In the genomic region with DNA sequence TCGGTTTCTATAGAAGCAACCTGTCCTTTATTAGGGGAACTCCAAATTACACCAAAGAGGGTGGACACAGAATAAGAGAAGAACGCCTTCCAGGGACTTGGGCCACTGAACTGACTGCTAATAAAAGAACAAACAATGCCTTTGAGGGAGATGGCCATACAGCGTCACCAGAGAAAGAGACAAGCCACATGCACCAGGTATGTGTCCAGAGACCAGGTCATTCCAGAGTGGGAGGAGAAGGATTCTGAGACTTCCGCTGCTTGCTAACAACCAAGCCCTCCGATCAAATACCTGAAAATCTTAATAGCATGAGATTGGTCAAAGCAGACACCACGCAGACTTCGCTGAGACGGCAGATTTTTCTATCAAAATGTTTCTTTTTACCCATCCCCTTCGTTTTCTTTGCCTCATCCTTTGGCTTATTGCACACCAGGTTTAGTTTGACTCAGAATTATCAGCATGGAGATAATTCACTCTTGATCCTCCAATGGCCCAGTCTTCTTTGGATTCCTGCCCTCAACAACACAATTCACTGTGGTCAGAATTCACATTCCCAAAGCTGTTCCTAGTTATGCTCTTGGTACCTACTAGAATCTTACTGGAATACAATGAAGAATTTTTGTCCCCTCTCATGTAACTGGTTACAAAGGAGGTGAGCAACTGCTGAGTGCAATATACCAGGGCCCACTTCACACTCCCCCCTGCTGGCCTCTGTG, we compare ENCODE assay signal across 17 cellular contexts.
DNase-seq lines count a peak whose midpoint lies in the region; ATAC-seq and TF ChIP-seq lines count a peak whose summit lies in the region.
"Had no signal": no experiment of that assay in that cellular context is flagged by ENCODE, and none has a peak within 500 bp of the region (broad histone marks: within the 10 kb centered on the region; RNA-seq: fewer than 3 reads in every experiment).

No MANE protein-coding gene starts in this region.

- H3K23ac ChIP-seq in mesenchymal stem cell (ENCODE audit: low read length in 2 of 2), result no peak overlapping the region

- H3K27ac Mint-ChIP-seq in effector memory CD8-positive, alpha-beta T cell, result no peak overlapping the region
- H3K27ac Mint-ChIP-seq: activated CD8-positive, alpha-beta memory T cell treated with anti-CD3 and anti-CD28 coated beads, Interleukin-2, amount 10 ng/mL, durations not matched to agents 7 days and 5 days; B cell; dendritic cell treated with granulocyte-macrophage colony-stimulating factor and Interleukin-4, amounts not matched to agents 40 ng/mL and 50 ng/mL, for 4 days had no signal

- intact Hi-C loops in thyroid gland (cut with DNase I) (no loop called here), PC-9 (cut with micrococcal nuclease; ENCODE audit: unreplicated experiment) (no loop called here), ovary (cut with DNase I) (loop anchor here in 1 of 4 donors (10.0 kb wide), 1 partner anchor 58 kb away; no protein-coding TSS in a partner anchor)

- POLR2A ChIA-PET in PC-9 (lab: Charles Lee; ENCODE audit: unreplicated experiment), result no interaction called here

- no peak for ATAC-seq in effector memory CD8-positive, alpha-beta T cell (replicated peaks)

- peak overlapping the region in 1 of 2 experiments; percentile 46 for H3K4ac ChIP-seq in mesenchymal stem cell (ENCODE audit: low read depth in 1 of 2, low read length in 2 of 2)

- peak overlapping the region; percentile 57 for H3K4me2 ChIP-seq in GM23248 (ENCODE audit: unreplicated experiment)
- H3K4me2 ChIP-seq in mesenchymal stem cell (ENCODE audit: low read length, poor library complexity, severe bottlenecking), result no peak overlapping the region
- H3K4me2 ChIP-seq in PC-9, result no peak overlapping the region

- H3K4me3 ChIP-seq in GM23248 (no peak overlapping the region), brain microvascular endothelial cell (ENCODE audit: low read depth, low read length) (no peak overlapping the region), mesenchymal stem cell (ENCODE audit: insufficient read depth in 1 of 2, low read depth in 1 of 2, low read length in 2 of 2) (peak overlapping the region in 1 of 2 experiments; percentile 45), thyroid gland (replicated peaks in 1 of 3) (no peak overlapping the region), PC-9 (no peak overlapping the region), ovary (no peak overlapping the region)
- H3K4me3 ChIP-seq: HAP-1 had no signal

- no peak overlapping the region for H2BK15ac ChIP-seq in mesenchymal stem cell (ENCODE audit: low read depth, poor library complexity, severe bottlenecking)

- H3K36me3 ChIP-seq in GM23248 (ENCODE audit: low read depth) (no peaks in the 10 kb centered on the region), brain microvascular endothelial cell (replicated peaks) (no peaks in the 10 kb centered on the region), mesenchymal stem cell (ENCODE audit: control insufficient read depth in 1 of 2, insufficient read depth in 2 of 2, low read depth in 1 of 2, low read length in 2 of 2) (peaks cover 22 to 34% of the 10 kb centered on the region in 2 experiments), thyroid gland (no peaks in the 10 kb centered on the region), PC-9 (ENCODE audit: low read depth) (no peaks in the 10 kb centered on the region), ovary (no peaks in the 10 kb centered on the region)
- H3K36me3 ChIP-seq: HAP-1 had no signal

- CTCF ChIA-PET in PC-9 (lab: Charles Lee), result no interaction called here

- in situ Hi-C loops in GM23248 (cut with MboI) (no loop called here), brain microvascular endothelial cell (cut with HindIII; ENCODE audit: low pct_ligation_motif_present, low sequenced_read_pairs) (no loop called here)

- H3K36me3 Mint-ChIP-seq in effector memory CD8-positive, alpha-beta T cell (ENCODE audit: insufficient read depth), result no peaks in the 10 kb centered on the region
- H3K36me3 Mint-ChIP-seq: activated CD8-positive, alpha-beta memory T cell treated with anti-CD3 and anti-CD28 coated beads, Interleukin-2, amount 10 ng/mL, durations not matched to agents 7 days and 5 days had no signal

- H3K9me3 ChIP-seq in GM23248 (ENCODE audit: low read depth), result no peaks in the 10 kb centered on the region
- no peaks in the 10 kb centered on the region for H3K9me3 ChIP-seq in mesenchymal stem cell (ENCODE audit: control insufficient read depth, low read length)
- H3K9me3 ChIP-seq in thyroid gland, result no peaks in the 10 kb centered on the region
- H3K9me3 ChIP-seq in PC-9 (ENCODE audit: insufficient read depth, low read depth), result no peaks in the 10 kb centered on the region
- H3K9me3 ChIP-seq in ovary, result no peaks in the 10 kb centered on the region
- H3K9me3 ChIP-seq: HAP-1 had no signal

- peak overlapping the region in 1 of 2 experiments; percentile 68 for H2BK12ac ChIP-seq in mesenchymal stem cell (ENCODE audit: low read length in 2 of 2)

- H3K14ac ChIP-seq in mesenchymal stem cell (ENCODE audit: low read length in 2 of 2), result peak overlapping the region in 1 of 2 experiments; percentile 95

- TF ChIP-seq POLR2A in thyroid gland (IDR thresholded peaks at IDR 0.05) (no peak), ovary (IDR thresholded peaks at IDR 0.05) (no peak)

- no peak overlapping the region for H3K4me3 Mint-ChIP-seq in effector memory CD8-positive, alpha-beta T cell
- H3K4me3 Mint-ChIP-seq: activated CD8-positive, alpha-beta memory T cell treated with anti-CD3 and anti-CD28 coated beads, Interleukin-2, amount 10 ng/mL, durations not matched to agents 7 days and 5 days; B cell; dendritic cell treated with granulocyte-macrophage colony-stimulating factor and Interleukin-4, amounts not matched to agents 40 ng/mL and 50 ng/mL, for 4 days had no signal

- TF ChIP-seq CTCF in brain microvascular endothelial cell (IDR thresholded peaks at IDR 0.05; ENCODE audit: low read depth, low read length, missing control alignments) (peak; percentile 12), thyroid gland (IDR thresholded peaks at IDR 0.05) (no peak), PC-9 (conservative IDR thresholded peaks at IDR 0.05) (no peak), ovary (IDR thresholded peaks at IDR 0.05) (no peak)

- no peaks in the 10 kb centered on the region for H3K9me3 Mint-ChIP-seq in effector memory CD8-positive, alpha-beta T cell
- H3K9me3 Mint-ChIP-seq: dendritic cell treated with granulocyte-macrophage colony-stimulating factor and Interleukin-4, amounts not matched to agents 40 ng/mL and 50 ng/mL, for 4 days had no signal

- peaks cover 0 to 7% of the 10 kb centered on the region in 2 donors for H3K4me1 Mint-ChIP-seq in effector memory CD8-positive, alpha-beta T cell (ENCODE audit: low read depth in 2 of 2)

- H3K4me1 ChIP-seq in GM23248 (ENCODE audit: insufficient read depth) (peaks cover 26% of the 10 kb centered on the region), mesenchymal stem cell (ENCODE audit: control insufficient read depth, insufficient read depth, low read depth, low read length) (peaks cover 23% of the 10 kb centered on the region), thyroid gland (peaks cover 5 to 34% of the 10 kb centered on the region in 2 donors), PC-9 (replicated peaks; ENCODE audit: insufficient read depth) (no peaks in the 10 kb centered on the region), ovary (ENCODE audit: insufficient read depth) (peaks cover 6% of the 10 kb centered on the region)
- H3K4me1 ChIP-seq: HAP-1 had no signal

- H4K8ac ChIP-seq in mesenchymal stem cell (ENCODE audit: low read length), result peak overlapping the region; percentile 35

- H3K9me2 ChIP-seq in GM23248 (ENCODE audit: insufficient read depth) (no peaks in the 10 kb centered on the region), PC-9 (ENCODE audit: insufficient read depth) (no peaks in the 10 kb centered on the region)

- H3K79me1 ChIP-seq in mesenchymal stem cell (replicated peaks; ENCODE audit: low read length, poor library complexity, severe bottlenecking), result peaks cover 45% of the 10 kb centered on the region

- WGBS in GM23248 (ENCODE audit: low coverage in 1 of 2, low lambda C conversion rate in 2 of 2, missing lambda C conversion rate in 2 of 2), 2 experiments, result 92 to 93% methylated on average over 9 of the region's 9 CpGs
- 97% methylated on average over 9 of the region's 9 CpGs for whole genome bisulfite sequencing in mesenchymal stem cell
- WGBS in thyroid gland, 2 donors, result 97 to 98% methylated on average over 9 of the region's 9 CpGs
- 90 to 95% (median 94%) methylated on average over 9 of the region's 9 CpGs for WGBS in ovary, 3 donors

- no peak overlapping the region for H2BK5ac ChIP-seq in mesenchymal stem cell (ENCODE audit: low read depth, low read length, poor library complexity, severe bottlenecking)

- no peak for TF ChIP-seq EP300 in ovary (IDR thresholded peaks at IDR 0.05)

- H2AK5ac ChIP-seq in mesenchymal stem cell (ENCODE audit: low read length, severe bottlenecking), result no peak overlapping the region

- H3K27ac ChIP-seq in GM23248 (peak overlapping the region; percentile 39), brain microvascular endothelial cell (no peak overlapping the region), mesenchymal stem cell (ENCODE audit: low read length, poor library complexity, severe bottlenecking) (no peak overlapping the region), thyroid gland (peak overlapping the region; percentile 18 to 72 (median 67)), PC-9 (no peak overlapping the region), ovary (no peak overlapping the region)

- BruUV-seq in PC-9 (replicated peaks; lab: Mats Ljungman, UMichigan), result no TSS peak

- DNase-seq in GM23248, result no peak
- DNase-seq in brain microvascular endothelial cell, result no peak
- no peak for DNase-seq in mesenchymal stem cell
- no peak for DNase-seq in thyroid gland
- no peak for DNase-seq in PC-9
- DNase-seq in effector memory CD8-positive, alpha-beta T cell, result no peak
- no peak for DNase-seq in ovary
- DNase-seq: activated CD8-positive, alpha-beta memory T cell treated with anti-CD3 and anti-CD28 coated beads, Interleukin-2, amount 10 ng/mL, durations not matched to agents 7 days and 5 days; activated effector memory CD4-positive, alpha-beta T cell treated with Interleukin-2 at 50 U/mL for 16 hours; GDM1; NCI-H1694 treated with DMSO at 0.1 percent for 48 hours; SHP77; stimulated activated naive CD4-positive, alpha-beta T cell; T-helper 2 cell had no signal

- H3K27me3 Mint-ChIP-seq in effector memory CD8-positive, alpha-beta T cell, result peaks cover 0 to 10% of the 10 kb centered on the region in 2 donors
- H3K27me3 Mint-ChIP-seq: dendritic cell treated with granulocyte-macrophage colony-stimulating factor and Interleukin-4, amounts not matched to agents 40 ng/mL and 50 ng/mL, for 4 days had no signal

- no peak overlapping the region for H2BK120ac ChIP-seq in mesenchymal stem cell (ENCODE audit: low read depth, low read length)

- H2AFZ ChIP-seq in GM23248 (no peak overlapping the region), mesenchymal stem cell (ENCODE audit: low read depth, low read length) (no peak overlapping the region), PC-9 (no peak overlapping the region)

- no peak overlapping the region for H4K91ac ChIP-seq in mesenchymal stem cell (ENCODE audit: low read length)

- no peaks in the 10 kb centered on the region for H3K79me2 ChIP-seq in GM23248 (ENCODE audit: insufficient read depth)
- no peaks in the 10 kb centered on the region for H3K79me2 ChIP-seq in PC-9 (ENCODE audit: low read depth)

- H3F3A ChIP-seq in GM23248 (ENCODE audit: insufficient read depth), result peaks cover 16% of the 10 kb centered on the region; the same call in 1 of the 2 replicates
- no peaks in the 10 kb centered on the region for H3F3A ChIP-seq in PC-9 (ENCODE audit: insufficient read depth, low read depth)

- H3K9ac ChIP-seq in GM23248, result peak overlapping the region; percentile 25; the same call in 1 of the 2 replicates
- peak overlapping the region; percentile 48 for H3K9ac ChIP-seq in mesenchymal stem cell (ENCODE audit: low read length)

- H3K27me3 ChIP-seq in GM23248 (replicated peaks; ENCODE audit: insufficient read depth) (no peaks in the 10 kb centered on the region), brain microvascular endothelial cell (replicated peaks) (no peaks in the 10 kb centered on the region), mesenchymal stem cell (ENCODE audit: control insufficient read depth in 1 of 2, insufficient read depth in 1 of 2, low read length in 2 of 2) (no peaks in the 10 kb centered on the region), thyroid gland (no peaks in the 10 kb centered on the region), PC-9 (ENCODE audit: insufficient read depth, low read depth) (no peaks in the 10 kb centered on the region), ovary (no peaks in the 10 kb centered on the region)

- H4K20me1 ChIP-seq in GM23248 (ENCODE audit: insufficient read depth) (no peaks in the 10 kb centered on the region), PC-9 (ENCODE audit: insufficient read depth) (peaks cover 24% of the 10 kb centered on the region)

- peak overlapping the region in 1 of 2 experiments; percentile 81 for H3K18ac ChIP-seq in mesenchymal stem cell (ENCODE audit: low read depth in 1 of 2, low read length in 2 of 2)

Comparison
In these comparisons a context has a peak if more than half of its experiments do, and no peak if none do; other contexts are left out.
1. H3K27ac ChIP-seq: peak in GM23248 (single experiment) and thyroid gland (3 of 3); none in brain microvascular endothelial cell (single experiment), mesenchymal stem cell (single experiment), PC-9 (single experiment) and ovary (0 of 2).